Comparison of ENCODE assay signal across 8 cellular contexts in the genomic region with DNA sequence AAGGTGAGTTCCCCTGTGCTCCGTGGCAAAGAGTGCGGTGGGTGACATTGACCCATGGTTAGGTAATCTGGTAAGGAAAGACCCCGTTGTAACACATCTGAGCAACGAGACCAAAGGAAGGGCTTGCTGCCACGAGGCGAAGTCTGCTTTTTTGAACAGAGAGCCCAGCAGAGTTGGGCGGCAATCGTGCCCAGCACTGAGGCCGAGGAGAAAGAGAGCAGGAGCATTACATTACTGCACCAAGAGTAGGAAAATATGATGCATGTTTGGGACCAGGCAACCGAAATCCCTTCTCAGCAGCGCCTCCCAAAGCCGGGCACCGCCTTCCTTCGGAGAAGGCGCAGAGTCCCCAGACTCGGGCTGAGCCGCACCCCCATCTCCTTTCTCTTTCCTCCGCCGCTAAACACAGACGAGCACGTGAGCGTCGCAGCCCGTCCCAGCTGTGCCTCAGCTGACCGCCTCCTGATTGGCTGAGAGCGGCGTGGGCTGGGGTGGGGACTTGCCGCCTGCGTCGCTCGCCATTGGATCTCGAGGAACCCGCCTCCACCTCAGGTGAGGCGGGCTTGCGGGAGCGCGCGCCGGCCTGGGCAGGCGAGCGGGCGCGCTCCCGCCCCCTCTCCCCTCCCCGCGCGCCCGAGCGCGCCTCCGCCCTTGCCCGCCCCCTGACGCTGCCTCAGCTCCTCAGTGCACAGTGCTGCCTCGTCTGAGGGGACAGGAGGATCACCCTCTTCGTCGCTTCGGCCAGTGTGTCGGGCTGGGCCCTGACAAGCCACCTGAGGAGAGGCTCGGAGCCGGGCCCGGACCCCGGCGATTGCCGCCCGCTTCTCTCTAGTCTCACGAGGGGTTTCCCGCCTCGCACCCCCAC. TPM values are rescaled to one million over a fixed set of nuclear protein-coding genes. Genes with fewer than 3 reads are reported as not detected.
DNase-seq lines count a peak whose midpoint lies in the region; ATAC-seq and TF ChIP-seq lines count a peak whose summit lies in the region.

Gene HIF1A (plus strand): TSS at position 684 of the 865 bp plus-strand sequence. CDS start 292 bp downstream, outside the sequence.

- peak within 1 kb of the TSS; percentile 97 for H3K27ac Mint-ChIP-seq in activated naive CD8-positive, alpha-beta T cell

- TF ChIP-seq CTCF in GM10248 (IDR thresholded peaks at IDR 0.05; ENCODE audit: control extremely low read depth, extremely low read depth, low read depth, missing control alignments): no peak

- no peaks in the 10 kb centered on the region for H3K9me3 Mint-ChIP-seq in activated naive CD8-positive, alpha-beta T cell (ENCODE audit: low read depth)

- peaks cover 50% of the 10 kb centered on the region for H3K4me1 Mint-ChIP-seq in activated naive CD8-positive, alpha-beta T cell (ENCODE audit: low read depth)

- H3K27ac ChIP-seq in temporal lobe (ENCODE audit: low read depth, low read length): peak within 1 kb of the TSS; percentile 85

- CTCF ChIA-PET in GM10248 (lab: Yijun Ruan, JAX): interaction anchor here (1.0 to 1.9 kb wide), 4 partner anchors 11 to 143 kb away, joined by 3 to 8 read pairs (median 3); no protein-coding TSS in a partner anchor

- DNase-seq in GM10248 (ENCODE audit: extremely low spot score) (peak; percentile 96), NCI-H1092 treated with DMSO at 0.1 percent for 48 hours (lab: John Stamatoyannopoulos, UW) (peak; percentile 99), SKM-1 (lab: John Stamatoyannopoulos, UW; ENCODE audit: unreplicated experiment) (peak; percentile 73), glomerular endothelial cell (ENCODE audit: extremely low read depth, low read depth, low spot score) (peak; percentile 67), occipital lobe (lab: John Stamatoyannopoulos, UW) (peak; percentile 92)

- peak; percentile 84 for ATAC-seq in HG02610 (IDR thresholded peaks at IDR 0.05; ENCODE audit: unreplicated experiment)

- POLR2A ChIA-PET in GM10248 (lab: Yijun Ruan, JAX): interaction anchor here (0.6 to 1.7 kb wide), 9 partner anchors 11 to 1473 kb away, joined by 3 to 7 read pairs (median 3); no protein-coding TSS in a partner anchor

- peaks cover 10% of the 10 kb centered on the region for H3K36me3 Mint-ChIP-seq in activated naive CD8-positive, alpha-beta T cell

- no peaks in the 10 kb centered on the region for H3K27me3 Mint-ChIP-seq in activated naive CD8-positive, alpha-beta T cell

- H3K4me3 Mint-ChIP-seq in activated naive CD8-positive, alpha-beta T cell: peak within 1 kb of the TSS; percentile 100

RNA-seq across cellular contexts. Expression of gene HIF1A, which starts in this region (rescaled TPM):
- total RNA-seq in glomerular endothelial cell (323 and 377 TPM in 2 replicates), occipital lobe (140 TPM), temporal lobe (114 TPM)

Comparison
In these comparisons a context has a peak if more than half of its experiments do, and no peak if none do; other contexts are left out.
1. Peak in every context shown above with its lines: DNase-seq, ATAC-seq and H3K27ac ChIP-seq.